Comparison of ENCODE assay signal across 10 cellular contexts in the genomic region with DNA sequence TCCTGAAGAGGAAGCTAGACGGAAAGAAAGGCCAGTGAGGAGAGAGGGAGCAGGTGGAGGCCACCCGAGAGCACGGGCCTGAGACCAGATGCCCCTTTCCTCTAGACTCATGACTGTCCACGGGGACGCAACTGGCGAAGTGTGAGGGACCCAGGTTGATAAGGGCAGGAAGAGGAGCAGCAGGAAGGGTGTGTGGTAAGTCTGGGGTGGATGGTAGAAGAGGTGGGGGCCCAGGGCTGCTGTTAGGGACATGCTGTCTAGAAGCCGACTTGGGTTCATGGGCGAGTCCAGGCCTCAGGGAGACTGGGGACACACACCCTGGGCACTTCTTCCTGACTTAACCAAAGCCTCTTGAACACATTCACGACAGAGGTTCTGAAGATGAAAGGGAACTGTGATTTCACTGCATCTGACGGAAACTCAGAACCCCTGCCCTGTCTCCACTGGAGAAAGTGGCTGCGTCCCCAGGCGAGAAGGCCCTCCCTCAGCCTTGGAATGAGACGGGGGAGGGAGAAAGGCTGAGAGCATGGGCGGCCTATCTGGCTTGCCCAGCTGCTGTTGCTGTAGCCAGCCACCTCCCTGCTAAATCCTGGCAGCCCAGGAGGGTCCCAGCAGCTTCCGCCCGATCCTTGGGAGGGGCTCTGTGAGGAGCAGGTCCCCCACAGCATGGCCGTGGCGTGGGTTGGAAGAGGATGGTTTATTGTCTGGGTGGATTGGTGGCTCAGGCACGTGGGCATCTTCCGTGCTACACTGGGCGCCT. TPM values are rescaled to one million over a fixed set of nuclear protein-coding genes. Genes with fewer than 3 reads are reported as not detected.
DNase-seq lines count a peak whose midpoint lies in the region; ATAC-seq and TF ChIP-seq lines count a peak whose summit lies in the region.
"Had no signal": no experiment of that assay in that cellular context is flagged by ENCODE, and none has a peak within 500 bp of the region (broad histone marks: within the 10 kb centered on the region; RNA-seq: fewer than 3 reads in every experiment).

No MANE protein-coding gene starts in this region.

- H3K27me3 ChIP-seq in esophagus muscularis mucosa (no peaks in the 10 kb centered on the region), upper lobe of left lung (peaks cover 0 to 22% (median 8%) of the 10 kb centered on the region in 4 donors)

- peak overlapping the region; percentile 47 for H3K27ac Mint-ChIP-seq in activated T-cell treated with anti-CD3 and anti-CD28 coated beads, Interleukin-2, amount 50 U/mL, for 24 hours
- peak overlapping the region; percentile 50 to 59 for H3K27ac Mint-ChIP-seq in natural killer cell treated with Interleukin-12 subunit alpha and Interleukin-12 subunit beta and Interleukin-15 and Interleukin-18, amount 100 ng/mL, for 72 hours

- no peaks in the 10 kb centered on the region for H3K9me3 Mint-ChIP-seq in activated T-cell treated with anti-CD3 and anti-CD28 coated beads, Interleukin-2, amount 50 U/mL, for 24 hours
- H3K9me3 Mint-ChIP-seq in natural killer cell treated with Interleukin-12 subunit alpha and Interleukin-12 subunit beta and Interleukin-15 and Interleukin-18, amount 100 ng/mL, for 72 hours: no peaks in the 10 kb centered on the region

- WGBS in esophagus muscularis mucosa: 73% methylated on average over 17 of the region's 21 CpGs
- 70 to 75% methylated on average over 20 to 21 of the region's 21 CpGs for WGBS in upper lobe of left lung, 2 donors

- peak overlapping the region; percentile 90 to 97 (median 92) for H3K27ac ChIP-seq in esophagus muscularis mucosa (replicated peaks in 1 of 4)
- peak overlapping the region; percentile 80 to 93 (median 88) for H3K27ac ChIP-seq in upper lobe of left lung

- H3K4me3 Mint-ChIP-seq in activated T-cell treated with anti-CD3 and anti-CD28 coated beads, Interleukin-2, amount 50 U/mL, for 24 hours: no peak overlapping the region
- H3K4me3 Mint-ChIP-seq in natural killer cell treated with Interleukin-12 subunit alpha and Interleukin-12 subunit beta and Interleukin-15 and Interleukin-18, amount 100 ng/mL, for 72 hours: no peak overlapping the region

- ATAC-seq in natural killer cell treated with Interleukin-12 subunit alpha and Interleukin-12 subunit beta and Interleukin-15 and Interleukin-18, amount 100 ng/mL, for 72 hours: no peak
- no peak for ATAC-seq in upper lobe of left lung (ENCODE audit: low FRiP score in 2 of 2)
- no peak for ATAC-seq in GM21515 (IDR thresholded peaks at IDR 0.05; ENCODE audit: unreplicated experiment)
- ATAC-seq in GM19463 (IDR thresholded peaks at IDR 0.05; ENCODE audit: unreplicated experiment): no peak

- peaks cover 32% of the 10 kb centered on the region for H3K4me1 Mint-ChIP-seq in activated T-cell treated with anti-CD3 and anti-CD28 coated beads, Interleukin-2, amount 50 U/mL, for 24 hours (ENCODE audit: low read depth)
- peaks cover 33 to 42% of the 10 kb centered on the region in 2 donors for H3K4me1 Mint-ChIP-seq in natural killer cell treated with Interleukin-12 subunit alpha and Interleukin-12 subunit beta and Interleukin-15 and Interleukin-18, amount 100 ng/mL, for 72 hours (ENCODE audit: low read depth in 2 of 2)

- no peak for TF ChIP-seq EP300 in esophagus muscularis mucosa (IDR thresholded peaks at IDR 0.05)
- TF ChIP-seq EP300 in upper lobe of left lung (IDR thresholded peaks at IDR 0.05): no peak

- H3K36me3 ChIP-seq in esophagus muscularis mucosa (peaks cover 3 to 42% (median 30%) of the 10 kb centered on the region in 4 donors), upper lobe of left lung (peaks cover 0 to 38% (median 18%) of the 10 kb centered on the region in 4 donors)

- no peak for DNase-seq in activated T-cell treated with anti-CD3 and anti-CD28 coated beads, Interleukin-2, amount 50 U/mL, for 24 hours
- DNase-seq in activated T-cell treated with anti-CD3 and anti-CD28 coated beads for 4 hours: no peak
- DNase-seq in esophagus muscularis mucosa (ENCODE audit: extremely low spot score): no peak
- DNase-seq in natural killer cell treated with Interleukin-12 subunit alpha and Interleukin-12 subunit beta and Interleukin-15 and Interleukin-18, amount 100 ng/mL, for 72 hours (ENCODE audit: low spot score): no peak
- DNase-seq in upper lobe of left lung: peak in 1 of 2 donors; percentile 54
- no peak for DNase-seq in anterior cingulate cortex (lab: John Stamatoyannopoulos, UW)
- DNase-seq: activated naive CD4-positive, alpha-beta T cell; NCI-H1417 treated with DMSO at 0.1 percent for 48 hours had no signal

- peak overlapping the region in 1 of 4 donors; percentile 66 for H3K4me3 ChIP-seq in esophagus muscularis mucosa
- no peak overlapping the region for H3K4me3 ChIP-seq in upper lobe of left lung

- H3K36me3 Mint-ChIP-seq in activated T-cell treated with anti-CD3 and anti-CD28 coated beads, Interleukin-2, amount 50 U/mL, for 24 hours (ENCODE audit: low read depth): peaks cover 75% of the 10 kb centered on the region
- H3K36me3 Mint-ChIP-seq in natural killer cell treated with Interleukin-12 subunit alpha and Interleukin-12 subunit beta and Interleukin-15 and Interleukin-18, amount 100 ng/mL, for 72 hours: peaks cover 4% of the 10 kb centered on the region

- TF ChIP-seq POLR2A in esophagus muscularis mucosa (IDR thresholded peaks at IDR 0.05; ENCODE audit: low read depth) (no peak), upper lobe of left lung (IDR thresholded peaks at IDR 0.05) (no peak)

- H3K27me3 Mint-ChIP-seq in activated T-cell treated with anti-CD3 and anti-CD28 coated beads, Interleukin-2, amount 50 U/mL, for 24 hours: peaks cover 3% of the 10 kb centered on the region
- no peaks in the 10 kb centered on the region for H3K27me3 Mint-ChIP-seq in natural killer cell treated with Interleukin-12 subunit alpha and Interleukin-12 subunit beta and Interleukin-15 and Interleukin-18, amount 100 ng/mL, for 72 hours

- TF ChIP-seq CTCF in esophagus muscularis mucosa (IDR thresholded peaks at IDR 0.05) (no peak), upper lobe of left lung (IDR thresholded peaks at IDR 0.05) (no peak)

- intact Hi-C loops in esophagus muscularis mucosa (cut with DNase I): no loop called here

- H3K9me3 ChIP-seq in esophagus muscularis mucosa (no peaks in the 10 kb centered on the region), upper lobe of left lung (no peaks in the 10 kb centered on the region)

- H3K4me1 ChIP-seq in esophagus muscularis mucosa (peaks cover 73 to 100% (median 98%) of the 10 kb centered on the region in 4 donors), upper lobe of left lung (peaks cover 56 to 73% (median 60%) of the 10 kb centered on the region in 4 donors)

RNA-seq across cellular contexts. Expression of a gene that starts 6.0 kb away (rescaled TPM):
- total RNA-seq in esophagus muscularis mucosa: 10 to 100 TPM; 48.6 to 86.4 (median 54.9) TPM
- total RNA-seq in natural killer cell treated with Interleukin-12 subunit alpha and Interleukin-12 subunit beta and Interleukin-15 and Interleukin-18, amount 100 ng/mL, for 72 hours: 10 to 100 TPM; 24.8 to 56.7 TPM
- 10 to 100 TPM in 5 of 6 donors, 1 to 10 TPM in 1; 8.0 to 25.5 (median 19.1) TPM for total RNA-seq in upper lobe of left lung

RNA-seq across cellular contexts. Expression of a gene that starts 19.0 kb away (rescaled TPM):
- total RNA-seq in esophagus muscularis mucosa: 10 to 100 TPM; 34.9 to 38.9 (median 38.0) TPM
- 10 to 100 TPM; 35.5 to 49.8 TPM for total RNA-seq in natural killer cell treated with Interleukin-12 subunit alpha and Interleukin-12 subunit beta and Interleukin-15 and Interleukin-18, amount 100 ng/mL, for 72 hours
- 10 to 100 TPM; 20.1 to 56.1 (median 33.5) TPM for total RNA-seq in upper lobe of left lung

RNA-seq across cellular contexts. Expression of a gene that starts 30.9 kb away (rescaled TPM):
- total RNA-seq in esophagus muscularis mucosa: 10 to 100 TPM; 27.4 to 41.8 (median 38.3) TPM
- total RNA-seq in natural killer cell treated with Interleukin-12 subunit alpha and Interleukin-12 subunit beta and Interleukin-15 and Interleukin-18, amount 100 ng/mL, for 72 hours: 10 to 100 TPM; 32.5 to 34.7 TPM
- total RNA-seq in upper lobe of left lung: 100 to 1,000 TPM in 1 of 6 donors, 10 to 100 TPM in 5; 28.8 to 129 (median 45.1) TPM

RNA-seq across cellular contexts. Expression of a gene that starts 35.7 kb away (rescaled TPM):
- total RNA-seq in esophagus muscularis mucosa (under 1 TPM; 0.50 to 0.86 (median 0.67) TPM), upper lobe of left lung (1 to 10 TPM; 5.1 to 7.3 (median 6.2) TPM)
- total RNA-seq in natural killer cell treated with Interleukin-12 subunit alpha and Interleukin-12 subunit beta and Interleukin-15 and Interleukin-18, amount 100 ng/mL, for 72 hours: not detected
